ENCODE assay signal across 8 cellular contexts in genomic region chr3:149245738-149246451, GRCh38. TPM values are rescaled to one million over a fixed set of nuclear protein-coding genes. Genes with fewer than 3 reads are reported as not detected.
DNase-seq lines count a peak whose midpoint lies in the region; ATAC-seq, FAIRE-seq and TF ChIP-seq lines count a peak whose summit lies in the region.

No MANE protein-coding gene starts in this region.

- no TSS peak for BruUV-seq in IMR-90 (replicated peaks; lab: Mats Ljungman, UMichigan)
- BruUV-seq in HepG2 (replicated peaks; lab: Mats Ljungman, UMichigan) = no TSS peak

- H3K23ac ChIP-seq in IMR-90 (ENCODE audit: low read depth, low read length) = peak overlapping the region; percentile 48; the same call in 1 of the 2 replicates

- H3K27ac Mint-ChIP-seq in astrocyte (ENCODE audit: unreplicated experiment) = no peak overlapping the region

- peaks cover 6% of the 10 kb centered on the region; the same call in 1 of the 2 replicates for H3K9me1 ChIP-seq in IMR-90 (ENCODE audit: insufficient read depth, low read length)

- H3K9me3 Mint-ChIP-seq in astrocyte (ENCODE audit: unreplicated experiment) = no peaks in the 10 kb centered on the region

- H2AK5ac ChIP-seq in IMR-90 (ENCODE audit: low read depth, low read length) = peak overlapping the region; percentile 64; the same call in 1 of the 2 replicates

- H2AK9ac ChIP-seq in IMR-90 (replicated peaks; ENCODE audit: low read depth, low read length, poor library complexity) = no peak overlapping the region

- ATAC-seq in GM21529 (IDR thresholded peaks at IDR 0.05; ENCODE audit: unreplicated experiment) (peak; percentile 72), IMR-90 (ENCODE audit: low read depth) (peak; percentile 42), HepG2 (peak; percentile 86)

- H2BK20ac ChIP-seq in IMR-90 (ENCODE audit: low read depth, low read length) = peak overlapping the region; percentile 56; the same call in 1 of the 2 replicates

- peak overlapping the region; percentile 53; the same call in 1 of the 3 replicates for H2BK15ac ChIP-seq in IMR-90 (ENCODE audit: low read depth, low read length)

- H3K79me1 ChIP-seq in IMR-90 (ENCODE audit: low read depth in 1 of 2, low read length in 2 of 2) = no peaks in the 10 kb centered on the region

- H3K36me3 ChIP-seq in IMR-90 (ENCODE audit: control insufficient read depth, insufficient read depth, low read length) (no peaks in the 10 kb centered on the region), astrocyte (ENCODE audit: insufficient read depth, low read length) (no peaks in the 10 kb centered on the region), HepG2 (replicated peaks in 1 of 2; ENCODE audit: control insufficient read depth in 1 of 2, insufficient read depth in 2 of 2, low read length in 2 of 2) (no peaks in the 10 kb centered on the region)

- H3K56ac ChIP-seq in IMR-90 (ENCODE audit: extremely low read depth, insufficient read depth, low read length) = no peak overlapping the region

- H3K27me3 ChIP-seq in IMR-90 (ENCODE audit: control insufficient read depth, insufficient read depth, low read length) (no peaks in the 10 kb centered on the region), astrocyte (ENCODE audit: insufficient read depth, low read length) (no peaks in the 10 kb centered on the region), HepG2 (ENCODE audit: control insufficient read depth in 1 of 2, insufficient read depth in 2 of 2, low read length in 2 of 2) (no peaks in the 10 kb centered on the region)

- H3K18ac ChIP-seq in IMR-90 (ENCODE audit: low read depth, low read length) = peak overlapping the region; percentile 73; the same call in 1 of the 2 replicates

- H3K4me3 Mint-ChIP-seq in astrocyte (ENCODE audit: unreplicated experiment) = peak overlapping the region; percentile 64

- no peak overlapping the region; the same call in 1 of the 2 replicates for H4K5ac ChIP-seq in IMR-90 (ENCODE audit: low read depth, low read length)

- POLR2A ChIA-PET in IMR-90 (lab: Charles Lee; ENCODE audit: unreplicated experiment) (no interaction called here), HepG2 (lab: Yijun Ruan, JAX) (interaction anchor here (0.9 to 1.4 kb wide), 2 partner anchors 10 to 23 kb away, joined by 3 to 9 read pairs; no protein-coding TSS in a partner anchor)

- peak overlapping the region; percentile 60; the same call in 1 of the 2 replicates for H3K4ac ChIP-seq in IMR-90 (ENCODE audit: low read depth, low read length)

- no peaks in the 10 kb centered on the region for H3K36me3 Mint-ChIP-seq in astrocyte (ENCODE audit: low read depth, unreplicated experiment)

- TF ChIP-seq CTCF in GM10266 (IDR thresholded peaks at IDR 0.05; ENCODE audit: control insufficient read depth, insufficient read depth, low read depth, missing control alignments) = no peak
- TF ChIP-seq CTCF in IMR-90 (conservative IDR thresholded peaks at IDR 0.05; ENCODE audit: low read depth, low read length) = no peak
- TF ChIP-seq CTCF in astrocyte (IDR thresholded peaks at IDR 0.05; ENCODE audit: insufficient read depth, low read depth, low read length) = no peak
- TF ChIP-seq CTCF in HepG2 (CRISPR knock-in tag; IDR thresholded peaks at IDR 0.05) = no peak

- intact Hi-C loops in IMR-90 (cut with micrococcal nuclease) (no loop called here), HepG2 (cut with micrococcal nuclease; ENCODE audit: unreplicated experiment) (loop anchor here (2.0 kb wide), 1 partner anchor 21 kb away; no protein-coding TSS in a partner anchor)

- H3K4me2 ChIP-seq in IMR-90 (ENCODE audit: low read depth, low read length) (peak overlapping the region; percentile 3; the same call in 1 of the 2 replicates), astrocyte (ENCODE audit: low read length) (peak overlapping the region; percentile 38), HepG2 (ENCODE audit: low read depth, low read length) (peak overlapping the region; percentile 48; the same call in 1 of the 2 replicates)

- DNase-seq in GM10266 (ENCODE audit: extremely low spot score) (peak; percentile 26), IMR-90 (peak; percentile 54), astrocyte (ENCODE audit: low read depth) (peak; percentile 58), HepG2 (ENCODE audit: low spot score) (peak; percentile 75), NCI-H2107 (lab: John Stamatoyannopoulos, UW) (no peak), NCI-H187 treated with DMSO at 0.1 percent for 48 hours (lab: John Stamatoyannopoulos, UW) (no peak), retina (no peak)

- H3K79me2 ChIP-seq in astrocyte (ENCODE audit: insufficient read depth, low read length) (no peaks in the 10 kb centered on the region), HepG2 (ENCODE audit: insufficient read depth, low read length) (no peaks in the 10 kb centered on the region)

- H3K14ac ChIP-seq in IMR-90 (replicated peaks; ENCODE audit: low read depth, low read length) = peak overlapping the region; percentile 35

- peaks cover 17% of the 10 kb centered on the region for H3K4me1 ChIP-seq in IMR-90 (ENCODE audit: control insufficient read depth, insufficient read depth, low read length)
- peaks cover 15% of the 10 kb centered on the region for H3K4me1 ChIP-seq in astrocyte (ENCODE audit: insufficient read depth, low read length)
- peaks cover 58% of the 10 kb centered on the region for H3K4me1 ChIP-seq in HepG2 (ENCODE audit: insufficient read depth, low read length)

- H3K9ac ChIP-seq in IMR-90 (ENCODE audit: low read depth, low read length) (no peak overlapping the region), astrocyte (ENCODE audit: low read length) (no peak overlapping the region), HepG2 (ENCODE audit: insufficient read depth, low read depth, low read length) (no peak overlapping the region)

- H4K20me1 ChIP-seq in IMR-90 (ENCODE audit: insufficient read depth, low read length) (no peaks in the 10 kb centered on the region), astrocyte (ENCODE audit: insufficient read depth, low read length) (no peaks in the 10 kb centered on the region), HepG2 (ENCODE audit: insufficient read depth, low read length) (no peaks in the 10 kb centered on the region)

- no peak for TF ChIP-seq POLR2A in IMR-90 (IDR thresholded peaks at IDR 0.05; ENCODE audit: low read depth, low read length)
- no peak for TF ChIP-seq POLR2A in HepG2 (IDR thresholded peaks at IDR 0.05; ENCODE audit: insufficient read depth in 1 of 2, low read depth in 2 of 2, low read length in 2 of 2)

- H2AFZ ChIP-seq in IMR-90 (replicated peaks; ENCODE audit: low read length, poor library complexity) (no peak overlapping the region), astrocyte (ENCODE audit: low read depth, low read length) (no peak overlapping the region), HepG2 (ENCODE audit: low read length) (no peak overlapping the region)

- TF ChIP-seq EP300 in HepG2 (IDR thresholded peaks at IDR 0.05; ENCODE audit: low read depth in 2 of 2, low read length in 2 of 2) (no peak), HepG2 (CRISPR knock-in tag; IDR thresholded peaks at IDR 0.05; ENCODE audit: borderline replicate concordance) (no peak)

- dilution Hi-C loops in IMR-90 (cut with HindIII; ENCODE audit: low sequenced_read_pairs, unreplicated experiment) = no loop called here

- H3K27me3 Mint-ChIP-seq in astrocyte (ENCODE audit: low read depth, unreplicated experiment) = no peaks in the 10 kb centered on the region

- in situ Hi-C loops in IMR-90 (cut with MboI; ENCODE audit: low sequenced_read_pairs) = no loop called here
- in situ Hi-C loops in HepG2 (cut with HindIII; ENCODE audit: extremely low pct_ligation_motif_present, low pct_unique_long_range_greater_than_20kb) = no loop called here

- WGBS in IMR-90 (ENCODE audit: extremely low coverage in 2 of 2, insufficient read length in 1 of 2), 2 experiments = no CpG with 5 or more reads among the region's 3 CpGs
- WGBS in HepG2 (ENCODE audit: low lambda C conversion rate) = 63% methylated on average over 3 of the region's 3 CpGs

- H4K8ac ChIP-seq in IMR-90 (ENCODE audit: low read depth in 2 of 2, low read length in 2 of 2) = peak overlapping the region in 1 of 2 experiments; percentile 3; a peak in 1 of 4 replicates

- peaks cover 17% of the 10 kb centered on the region for H3K4me1 Mint-ChIP-seq in astrocyte (ENCODE audit: low read depth, unreplicated experiment)

- no peak overlapping the region; the same call in 1 of the 2 replicates for H4K91ac ChIP-seq in IMR-90 (ENCODE audit: insufficient read depth, low read depth, low read length)

- CTCF ChIA-PET in IMR-90 (lab: Yijun Ruan, JAX) (interaction anchor here (0.7 kb wide), 1 partner anchor 126 kb away, joined by 3 read pairs; no protein-coding TSS in a partner anchor), HepG2 (lab: Yijun Ruan, JAX; ENCODE audit: low intra/inter-chr PET ratio, low total read pairs) (no interaction called here)

- no peak overlapping the region for H3K27ac ChIP-seq in IMR-90 (ENCODE audit: insufficient read depth, low read length)
- no peak overlapping the region for H3K27ac ChIP-seq in astrocyte (ENCODE audit: low read depth, low read length)
- H3K27ac ChIP-seq in HepG2 (ENCODE audit: extremely low read length, insufficient read depth, low read length) = peak overlapping the region; percentile 47

- H3K9me3 ChIP-seq in IMR-90 (ENCODE audit: control insufficient read depth, insufficient read depth, low read length) (no peaks in the 10 kb centered on the region), astrocyte (ENCODE audit: insufficient read depth, low read depth, low read length) (no peaks in the 10 kb centered on the region), HepG2 (ENCODE audit: low read length) (no peaks in the 10 kb centered on the region)

- peak overlapping the region; percentile 38; the same call in 1 of the 2 replicates for H2BK120ac ChIP-seq in IMR-90 (ENCODE audit: low read depth, low read length)

- FAIRE-seq in astrocyte (lab: Jason Lieb, UNC) (no peak), HepG2 (lab: Jason Lieb, UNC) (peak; percentile 44)

- TF ChIP-seq RAD21 in IMR-90 (IDR thresholded peaks at IDR 0.05; ENCODE audit: low read length) = no peak
- TF ChIP-seq RAD21 in HepG2 (CRISPR knock-in tag; IDR thresholded peaks at IDR 0.05) = no peak

- H2BK5ac ChIP-seq in IMR-90 (ENCODE audit: low read depth, low read length, poor library complexity, severe bottlenecking) = peak overlapping the region; percentile 20

- H3K4me3 ChIP-seq in IMR-90 (ENCODE audit: insufficient read depth, low read depth, low read length) (no peak overlapping the region), astrocyte (ENCODE audit: insufficient read depth, low read depth, low read length) (no peak overlapping the region), HepG2 (replicated peaks in 1 of 3; ENCODE audit: insufficient read depth in 1 of 3, low read depth in 2 of 3, low read length in 3 of 3) (no peak overlapping the region)

RNA-seq across cellular contexts. Expression of gene CP, which starts 24.3 kb away (rescaled TPM):
- total RNA-seq in IMR-90 (2012; rRNA removed) (0.28 TPM in 1 of 2 replicates, not detected in the other), astrocyte (0.48 TPM in 1 of 2 replicates, not detected in the other), HepG2 (2016; rRNA removed; fragmentation: Illumina TruSeq; extraction: Trizol) (21.1 and 42.6 TPM in 2 replicates)
- polyA plus RNA-seq in IMR-90 (2012; rRNA removed) (not detected in 2 replicates), HepG2 (2011; rRNA removed) (789 and 863 TPM in 2 replicates)
- polyA plus RNA-seq in IMR-90 (2012; cell fraction: cytosol; rRNA removed) = not detected in 2 replicates
- polyA plus RNA-seq in IMR-90 (2012; cell fraction: nucleus; rRNA removed; ENCODE audit: low replicate concordance) = 0.07 TPM in 1 of 2 replicates, not detected in the other
- 2.7 and 3.7 TPM in 2 replicates for total RNA-seq in HepG2 (2016; cell fraction: cytosol; rRNA removed; fragmentation: Illumina TruSeq; extraction: Trizol; ENCODE audit: low read depth)
- total RNA-seq in HepG2 (2016; cell fraction: insoluble cytoplasmic fraction; rRNA removed; fragmentation: Illumina TruSeq; extraction: Trizol) = 18.7 and 40.2 TPM in 2 replicates
- total RNA-seq in HepG2 (2016; cell fraction: membrane; rRNA removed; fragmentation: Illumina TruSeq; extraction: Trizol) = 4.1 and 6.2 TPM in 2 replicates
- total RNA-seq in HepG2 (2016; cell fraction: nucleus; rRNA removed; fragmentation: Illumina TruSeq; extraction: Trizol) = 45.7 and 53.7 TPM in 2 replicates
- 278 and 600 TPM in 2 replicates for polyA plus RNA-seq in HepG2 (2011; cell fraction: cytosol; rRNA removed)
- polyA plus RNA-seq in HepG2 (2011; cell fraction: nucleus; rRNA removed) = 526 and 705 TPM in 2 replicates
- 608 and 681 TPM in 2 replicates for polyA plus RNA-seq in HepG2 (2012)
- 1.5 and 2.7 TPM in 2 replicates for polyA plus RNA-seq in HepG2 (2016; cell fraction: cytosol; fragmentation: Illumina TruSeq; extraction: Trizol; ENCODE audit: low read depth)
- polyA plus RNA-seq in HepG2 (2016; cell fraction: insoluble cytoplasmic fraction; fragmentation: Illumina TruSeq; extraction: Trizol; ENCODE audit: low read depth) = 11.2 and 15.8 TPM in 2 replicates
- polyA plus RNA-seq in HepG2 (2016; cell fraction: membrane; fragmentation: Illumina TruSeq; extraction: Trizol; ENCODE audit: low read depth) = 2.8 and 3.1 TPM in 2 replicates
- polyA plus RNA-seq in HepG2 (2016; cell fraction: nucleus; fragmentation: Illumina TruSeq; extraction: Trizol; ENCODE audit: insufficient read depth, low read depth) = 53.4 and 55.4 TPM in 2 replicates
- polyA minus RNA-seq in HepG2 (2011; rRNA and poly(A)+ RNA removed; ENCODE audit: low replicate concordance) = 0.56 and 444 TPM in 2 replicates
- 644 and 1,215 TPM in 2 replicates for polyA minus RNA-seq in HepG2 (2011; cell fraction: cytosol; rRNA and poly(A)+ RNA removed)
- polyA minus RNA-seq in HepG2 (2011; cell fraction: nucleus; rRNA and poly(A)+ RNA removed) = 1,123 and 1,795 TPM in 2 replicates

Comparison
In these comparisons a context has a peak if more than half of its experiments do, and no peak if none do; other contexts are left out.
1. DNase-seq: peak in GM10266 (single experiment), IMR-90 (single experiment), astrocyte (single experiment) and HepG2 (single experiment); none in NCI-H2107 (single experiment), NCI-H187 treated with DMSO at 0.1 percent for 48 hours (single experiment) and retina (single experiment).
2. Peak in every context shown above with its lines, with median percentiles within 50 percentile points of each other: ATAC-seq and H3K4me2 ChIP-seq.